Comparison of ENCODE assay signal across 1 cellular context in genomic region chr21:46100020-46100419, GRCh38.
TF ChIP-seq lines count a peak whose summit lies in the region.

No MANE protein-coding gene starts in this region.

TF ChIP-seq in H1, 55 proteins besides CTCF, POLR2A, EP300 and RAD21:
- no peak for TF ChIP-seq YY1 (IDR thresholded peaks at IDR 0.05; ENCODE audit: low read depth, low read length)
- TF ChIP-seq E2F6 (IDR thresholded peaks at IDR 0.05) = no peak
- no peak for TF ChIP-seq BCL11A (IDR thresholded peaks at IDR 0.05; ENCODE audit: low read depth in 2 of 2, low read length in 2 of 2)
